ENCODE assay signal across 8 cellular contexts in the genomic region with DNA sequence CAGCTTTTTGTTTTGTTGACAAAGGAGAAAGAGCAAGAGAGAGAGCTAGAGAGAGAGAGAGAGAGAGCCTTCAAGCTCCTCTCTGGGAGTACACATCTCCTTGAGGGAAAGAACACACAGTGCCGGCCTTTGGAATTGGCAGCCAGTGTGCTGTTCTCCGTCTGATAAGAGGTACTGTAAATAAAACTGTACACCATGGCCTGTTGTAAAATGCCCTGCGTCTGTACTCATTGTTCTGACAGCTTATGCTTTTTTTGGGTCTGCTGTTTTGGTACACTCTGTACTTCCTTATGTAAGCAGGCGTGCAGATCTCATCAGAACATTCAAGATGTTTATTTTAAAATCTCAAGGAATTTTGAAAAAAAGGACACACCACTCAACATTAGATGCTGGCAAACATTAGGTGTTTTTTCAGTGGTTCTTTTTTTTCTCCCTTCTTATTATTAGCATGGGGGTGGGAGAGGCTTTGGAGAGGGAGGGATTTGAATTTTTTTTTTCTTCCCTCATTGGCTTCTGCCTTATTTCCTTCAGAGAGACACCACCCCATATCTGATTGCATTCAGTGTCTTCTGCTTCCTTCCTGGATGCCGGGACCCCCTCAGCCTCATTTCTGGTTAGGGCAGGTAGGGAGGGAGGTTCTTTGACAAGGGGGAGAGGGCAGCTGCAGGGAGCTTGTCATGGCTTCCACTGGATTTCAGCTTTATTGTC.
A peak's percentile ranks its signal among the peaks of the same experiment; 100 is the strongest.
DNase-seq lines count a peak whose midpoint lies in the region; FAIRE-seq and TF ChIP-seq lines count a peak whose summit lies in the region.

No MANE protein-coding gene starts in this region.

- H3K4ac ChIP-seq in trophoblast cell (ENCODE audit: low read depth, low read length), result no peak overlapping the region

- DNase-seq in COLO668 (lab: John Stamatoyannopoulos, UW; ENCODE audit: unreplicated experiment) (peak; percentile 18), RWPE1 (ENCODE audit: low spot score) (no peak), globus pallidus (ENCODE audit: low spot score) (peak; percentile 46), trophoblast cell (no peak), GM12891 (ENCODE audit: insufficient read length, low spot score) (no peak), HuH-7 (ENCODE audit: low spot score) (no peak), SIG-M5 (lab: John Stamatoyannopoulos, UW) (no peak)
- DNase-seq in activated CD4-positive, alpha-beta T cell treated with anti-CD3 and anti-CD28 coated beads for 1 hour, result no peak

- H3K79me2 ChIP-seq in trophoblast cell (ENCODE audit: control insufficient read depth, insufficient read depth, low read length, poor library complexity), result no peaks in the 10 kb centered on the region

- WGBS in trophoblast cell (ENCODE audit: extremely low coverage, insufficient coverage, insufficient read length), result no CpG with 5 or more reads among the region's 5 CpGs

- H2AK5ac ChIP-seq in trophoblast cell (ENCODE audit: low read length), result no peak overlapping the region

- no peak overlapping the region for H3K9ac ChIP-seq in trophoblast cell (ENCODE audit: low read length)

- POLR2A ChIA-PET in RWPE1 (lab: Yijun Ruan, JAX; ENCODE audit: low non-redundant PET), result no interaction called here

- H4K91ac ChIP-seq in trophoblast cell (ENCODE audit: low read depth, low read length), result no peak overlapping the region

- no peak overlapping the region for H4K12ac ChIP-seq in trophoblast cell (ENCODE audit: low read depth, low read length)

- H3K27me3 ChIP-seq in trophoblast cell (ENCODE audit: insufficient read depth, low read length), result no peaks in the 10 kb centered on the region

- H3K4me3 ChIP-seq in trophoblast cell (ENCODE audit: low read depth, low read length), result no peak overlapping the region

- no peak overlapping the region for H2BK120ac ChIP-seq in trophoblast cell (ENCODE audit: insufficient read depth, low read length, poor library complexity)

- FAIRE-seq in GM12891 (lab: Jason Lieb, UNC), result no peak

- CTCF ChIA-PET in RWPE1 (lab: Yijun Ruan, JAX), result interaction anchor here (0.5 to 1.6 kb wide), 5 partner anchors 120 to 415 kb away, joined by 3 read pairs; partner anchors contain the start of gene ZBTB16

- no peak overlapping the region for H3K23ac ChIP-seq in trophoblast cell (ENCODE audit: low read length)

- no peak for TF ChIP-seq CTCF in RWPE1 (conservative IDR thresholded peaks at IDR 0.05; ENCODE audit: low read depth)

- peak overlapping the region; percentile 19 for H2AFZ ChIP-seq in trophoblast cell (ENCODE audit: insufficient read depth, low read length, poor library complexity)

- H4K8ac ChIP-seq in trophoblast cell (ENCODE audit: low read depth, low read length), result no peak overlapping the region

- no peak overlapping the region for H3K14ac ChIP-seq in trophoblast cell (ENCODE audit: low read length)

- H3K18ac ChIP-seq in trophoblast cell (ENCODE audit: low read length), result no peak overlapping the region

- no peak for TF ChIP-seq POLR2A in GM12891 (IDR thresholded peaks at IDR 0.05; ENCODE audit: low read depth, low read length)

- no peaks in the 10 kb centered on the region for H3K79me1 ChIP-seq in trophoblast cell (ENCODE audit: low read length)

- no peak overlapping the region for H2BK12ac ChIP-seq in trophoblast cell (ENCODE audit: low read length)

- no peak overlapping the region for H3K4me2 ChIP-seq in trophoblast cell (ENCODE audit: low read length)

- H3K4me1 ChIP-seq in trophoblast cell (ENCODE audit: control insufficient read depth in 1 of 2, insufficient read depth in 2 of 2, low read length in 2 of 2), result peaks cover 4 to 14% of the 10 kb centered on the region in 2 experiments

- H3K27ac ChIP-seq in RWPE1, result peak overlapping the region; percentile 87
- no peak overlapping the region for H3K27ac ChIP-seq in trophoblast cell (ENCODE audit: low read depth, low read length)

- no peak overlapping the region for H2BK5ac ChIP-seq in trophoblast cell (ENCODE audit: low read depth, low read length, poor library complexity)

- H3K36me3 ChIP-seq in trophoblast cell (ENCODE audit: control insufficient read depth in 1 of 2, insufficient read depth in 2 of 2, low read length in 2 of 2), result no peaks in the 10 kb centered on the region

- peaks cover 2% of the 10 kb centered on the region for H3K9me3 ChIP-seq in trophoblast cell (ENCODE audit: insufficient read depth, low read depth, low read length)

TF ChIP-seq in GM12891, 5 proteins besides CTCF, POLR2A, EP300 and RAD21:
- no peak for TF ChIP-seq SPI1 (IDR thresholded peaks at IDR 0.05; ENCODE audit: low read depth, low read length)
- TF ChIP-seq PAX5 (IDR thresholded peaks at IDR 0.05; ENCODE audit: insufficient read depth, low read length, severe bottlenecking), result no peak
- no peak for TF ChIP-seq POLR2AphosphoS5 (IDR thresholded peaks at IDR 0.05; ENCODE audit: low read depth, low read length)
- TF ChIP-seq POU2F2 (IDR thresholded peaks at IDR 0.05; ENCODE audit: low read depth, low read length), result no peak

Comparison
In these comparisons a context has a peak if more than half of its experiments do, and no peak if none do; other contexts are left out.
1. DNase-seq: peak in COLO668 (single experiment) and globus pallidus (single experiment); none in RWPE1 (single experiment), trophoblast cell (0 of 2), GM12891 (single experiment), HuH-7 (single experiment), activated CD4-positive, alpha-beta T cell treated with anti-CD3 and anti-CD28 coated beads for 1 hour (single experiment) and SIG-M5 (single experiment).